Comparison of ENCODE assay signal across 18 cellular contexts in genomic region chr1:9238134-9238533, GRCh38. TPM values are rescaled to one million over a fixed set of nuclear protein-coding genes. Genes with fewer than 3 reads are reported as not detected.
DNase-seq lines count a peak whose midpoint lies in the region; ATAC-seq, FAIRE-seq and TF ChIP-seq lines count a peak whose summit lies in the region.
"Had no signal": no experiment of that assay in that cellular context is flagged by ENCODE, and none has a peak within 500 bp of the region (broad histone marks: within the 10 kb centered on the region; RNA-seq: fewer than 3 reads in every experiment).

No MANE protein-coding gene starts in this region.

- H3K9me3 ChIP-seq in right cardiac atrium (ENCODE audit: control insufficient read depth, low read length), result no peaks in the 10 kb centered on the region
- no peaks in the 10 kb centered on the region for H3K9me3 ChIP-seq in pancreas
- H3K9me3 ChIP-seq in small intestine (ENCODE audit: control insufficient read depth, low read depth), result no peaks in the 10 kb centered on the region

- H3K4me3 ChIP-seq in right cardiac atrium (ENCODE audit: low read length) (no peak overlapping the region), fibroblast of villous mesenchyme (ENCODE audit: low read depth, low read length) (no peak overlapping the region), pancreas (no peak overlapping the region), small intestine (ENCODE audit: low read depth in 1 of 2, low read length in 2 of 2) (no peak overlapping the region)
- H3K4me3 ChIP-seq: GM12878, neural progenitor cell had no signal

- peaks cover 12% of the 10 kb centered on the region for H3K4me1 ChIP-seq in right cardiac atrium (ENCODE audit: control insufficient read depth, insufficient read depth, low read length)
- H3K4me1 ChIP-seq in pancreas, result peaks cover 11 to 72% (median 36%) of the 10 kb centered on the region in 3 donors
- H3K4me1 ChIP-seq in small intestine (ENCODE audit: control insufficient read depth in 2 of 2, insufficient read depth in 1 of 2, low read depth in 1 of 2, low read length in 1 of 2), result peaks cover 5 to 25% of the 10 kb centered on the region in 2 donors

- no peaks in the 10 kb centered on the region for H3K27me3 ChIP-seq in right cardiac atrium (ENCODE audit: control insufficient read depth, insufficient read depth)
- H3K27me3 ChIP-seq in pancreas, result no peaks in the 10 kb centered on the region
- H3K27me3 ChIP-seq in small intestine (ENCODE audit: control insufficient read depth in 2 of 2, insufficient read depth in 2 of 2, low read length in 2 of 2), result no peaks in the 10 kb centered on the region
- H3K27me3 ChIP-seq: neural progenitor cell had no signal

- H3K36me3 ChIP-seq in pancreas (no peaks in the 10 kb centered on the region), small intestine (ENCODE audit: control insufficient read depth in 2 of 2, insufficient read depth in 2 of 2, low read length in 2 of 2) (no peaks in the 10 kb centered on the region)
- H3K36me3 ChIP-seq: neural progenitor cell had no signal

- FAIRE-seq in pancreas (lab: Jason Lieb, UNC) (no peak), small intestine (lab: Jason Lieb, UNC) (no peak)
- FAIRE-seq: colon, GM12878, GM19239, H54 had no signal

- DNase-seq in right cardiac atrium (peak in 1 of 3 donors; percentile 61), Right ventricle myocardium inferior (ENCODE audit: missing footprints) (no peak), fibroblast of villous mesenchyme (ENCODE audit: low read depth) (peak; percentile 37), pancreas (no peak), HPDE6-E6E7 (ENCODE audit: extremely low spot score) (no peak), small intestine (no peak), cortex of kidney (lab: John Stamatoyannopoulos, UW) (no peak)
- DNase-seq: activated CD4-positive, alpha-beta T cell treated with anti-CD3 and anti-CD28 coated beads, Interleukin-2, amount 50 U/mL, for 4 hours; DMS79; NCI-H345; PC-3; stimulated activated CD8-positive, alpha-beta memory T cell treated with anti-CD3 and anti-CD28 coated beads, Interleukin-4, amount 100 ng/mL, for 48 hours had no signal

- TF ChIP-seq CTCF in fibroblast of villous mesenchyme (IDR thresholded peaks at IDR 0.05; ENCODE audit: insufficient read depth, low read depth, low read length) (no peak), pancreas (IDR thresholded peaks at IDR 0.05) (no peak)

- intact Hi-C loops in right cardiac atrium (cut with DNase I) (no loop called here), Right ventricle myocardium inferior (cut with DNase I) (no loop called here), pancreas (cut with DNase I) (no loop called here)

- 61% methylated on average over 6 of the region's 6 CpGs for WGBS in right cardiac atrium
- 55 to 57% methylated on average over 6 of the region's 6 CpGs for WGBS in pancreas, 2 donors
- WGBS in small intestine, 3 donors, result 63 to 77% (median 69%) methylated on average over 6 of the region's 6 CpGs

- H3K27ac ChIP-seq in right cardiac atrium (ENCODE audit: low read length), result peak overlapping the region; percentile 82
- peak overlapping the region in 3 of 4 donors; percentile 27 to 89 (median 85) for H3K27ac ChIP-seq in pancreas
- peak overlapping the region in 1 of 2 donors; percentile 75 for H3K27ac ChIP-seq in small intestine (ENCODE audit: low read depth in 1 of 2, low read length in 1 of 2)
- H3K27ac ChIP-seq: neural progenitor cell had no signal

- ATAC-seq in right cardiac atrium (no peak), Right ventricle myocardium inferior (no peak), pancreas (no peak), GM19035 (IDR thresholded peaks at IDR 0.05; ENCODE audit: unreplicated experiment) (no peak)
- ATAC-seq: GM12878, PC-3 had no signal

RNA-seq across cellular contexts. Expression of gene H6PD, which starts 3.6 kb away (rescaled TPM):
- 10 to 100 TPM; 29.8 to 39.8 (median 34.9) TPM for total RNA-seq in right cardiac atrium
- polyA plus RNA-seq in right cardiac atrium, result 27.0 TPM
- 18.7 TPM for total RNA-seq in Right ventricle myocardium inferior
- total RNA-seq in fibroblast of villous mesenchyme, result 27.2 and 47.4 TPM in 2 replicates
- 10 to 100 TPM; 14.2 to 34.2 (median 18.5) TPM for total RNA-seq in pancreas
- 10 to 100 TPM in 1 of 2 donors, 1 to 10 TPM in 1; 8.7 to 13.4 TPM for polyA plus RNA-seq in pancreas
- 10 to 100 TPM in 1 of 3 donors, 1 to 10 TPM in 2; 2.7 to 25.8 (median 2.9) TPM for polyA plus RNA-seq in small intestine

RNA-seq across cellular contexts. Expression of gene SPSB1, which starts 54.6 kb away (rescaled TPM):
- total RNA-seq in right cardiac atrium (10 to 100 TPM; 15.5 to 24.0 (median 18.0) TPM), Right ventricle myocardium inferior (16.5 TPM), fibroblast of villous mesenchyme (20.7 and 48.6 TPM in 2 replicates), pancreas (10 to 100 TPM; 10.5 to 27.5 (median 21.0) TPM)
- polyA plus RNA-seq in right cardiac atrium (16.5 TPM), pancreas (10 to 100 TPM; 11.9 to 15.4 TPM), small intestine (10 to 100 TPM; 30.0 to 69.1 (median 35.3) TPM)
